20 cellular contexts compared by ENCODE assay signal in the genomic region with DNA sequence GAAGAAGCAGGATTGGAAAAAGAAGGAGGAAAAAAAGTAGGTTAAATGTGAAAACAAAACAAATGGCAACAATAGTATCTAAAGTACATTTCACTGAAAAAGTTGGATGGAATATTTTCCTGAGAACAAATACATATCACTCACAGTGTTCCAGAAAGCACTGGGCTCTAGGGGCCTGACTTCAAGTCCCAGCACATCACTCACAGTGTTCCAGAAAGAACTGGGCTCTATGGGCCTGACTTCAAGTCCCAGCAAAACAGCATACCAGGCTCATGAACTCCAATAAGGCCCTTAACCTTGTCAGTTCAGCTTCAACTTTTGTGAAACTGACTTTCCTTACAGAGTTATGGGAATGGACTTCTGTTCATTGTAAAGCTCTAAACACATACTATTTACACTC.
"Had no signal": no experiment of that assay in that cellular context is flagged by ENCODE, and none has a peak within 500 bp of the region (broad histone marks: within the 10 kb centered on the region; RNA-seq: fewer than 3 reads in every experiment).

No MANE protein-coding gene starts in this region.

- H3K4me3 ChIP-seq: colonic mucosa, gastroesophageal sphincter, vagina had no signal

- H3K4me1 Mint-ChIP-seq: activated naive CD4-positive, alpha-beta T cell treated with anti-CD3 and anti-CD28 coated beads, Interleukin-2, amount 50 U/mL, for 24 hours; memory B cell; T-helper 17 cell had no signal

- H3K9me3 ChIP-seq: colonic mucosa, gastroesophageal sphincter, vagina had no signal

- H3K36me3 ChIP-seq: colonic mucosa, gastroesophageal sphincter, vagina had no signal

- H3K27ac Mint-ChIP-seq: activated CD8-positive, alpha-beta T cell treated with anti-CD3 and anti-CD28 coated beads, Interleukin-2, amount 10 ng/mL, durations not matched to agents 7 days and 5 days; activated naive CD4-positive, alpha-beta T cell treated with anti-CD3 and anti-CD28 coated beads, Interleukin-2, amount 50 U/mL, for 24 hours; endodermal cell; memory B cell; T-helper 17 cell had no signal

- H3K4me3 Mint-ChIP-seq: activated CD8-positive, alpha-beta T cell treated with anti-CD3 and anti-CD28 coated beads, Interleukin-2, amount 10 ng/mL, durations not matched to agents 7 days and 5 days; activated naive CD4-positive, alpha-beta T cell treated with anti-CD3 and anti-CD28 coated beads, Interleukin-2, amount 50 U/mL, for 24 hours; endodermal cell; memory B cell; nephron progenitor cell; T-helper 17 cell had no signal

- ATAC-seq: activated CD8-positive, alpha-beta T cell treated with anti-CD3 and anti-CD28 coated beads, Interleukin-2, amount 10 ng/mL, durations not matched to agents 7 days and 5 days; gastroesophageal sphincter; T-helper 17 cell had no signal

- H3K4me1 ChIP-seq: colonic mucosa, gastroesophageal sphincter had no signal

- H3K36me3 Mint-ChIP-seq: activated naive CD4-positive, alpha-beta T cell treated with anti-CD3 and anti-CD28 coated beads, Interleukin-2, amount 50 U/mL, for 24 hours had no signal

- DNase-seq: activated CD4-positive, alpha-beta T cell treated with anti-CD3 and anti-CD28 coated beads for 48 hours; activated CD8-positive, alpha-beta T cell treated with anti-CD3 and anti-CD28 coated beads, Interleukin-2, amount 10 ng/mL, durations not matched to agents 7 days and 5 days; activated gamma-delta T cell treated with Interleukin-2 at 50 U/mL for 16 hours; anterior cingulate cortex; colonic mucosa; endodermal cell; head of caudate nucleus; hypothalamus; nephron progenitor cell; nucleus accumbens; stimulated activated CD4-positive, alpha-beta T cell treated with anti-CD3 and anti-CD28 coated beads, Interleukin-4, amount 100 ng/mL, for 24 hours; stimulated activated naive CD4-positive, alpha-beta T cell treated with Interleukin-2 at 50 U/mL for 16 hours; substantia nigra; SW 1271; T-helper 17 cell; trophoblast cell had no signal

- H3K27me3 ChIP-seq: colonic mucosa, gastroesophageal sphincter, vagina had no signal

- H3K9me3 Mint-ChIP-seq: activated naive CD4-positive, alpha-beta T cell treated with anti-CD3 and anti-CD28 coated beads, Interleukin-2, amount 50 U/mL, for 24 hours; endodermal cell; memory B cell; nephron progenitor cell had no signal

- H3K27ac ChIP-seq: colonic mucosa, gastroesophageal sphincter, vagina had no signal
